Comparison of ENCODE assay signal across 32 cellular contexts in genomic region chr5:28313543-28314334, GRCh38.
DNase-seq lines count a peak whose midpoint lies in the region; ATAC-seq, FAIRE-seq and TF ChIP-seq lines count a peak whose summit lies in the region.
"Had no signal": no experiment of that assay in that cellular context is flagged by ENCODE, and none has a peak within 500 bp of the region (broad histone marks: within the 10 kb centered on the region; RNA-seq: fewer than 3 reads in every experiment).

No MANE protein-coding gene starts in this region.

- BruUV-seq in Panc1 (replicated peaks; lab: Mats Ljungman, UMichigan): no TSS peak

- TF ChIP-seq POLR2A in H54 (IDR thresholded peaks at IDR 0.05; ENCODE audit: low read depth, low read length) (no peak), lower leg skin (IDR thresholded peaks at IDR 0.05) (no peak)

- in situ Hi-C loops in Panc1 (cut with HindIII; ENCODE audit: low pct_unique_long_range_greater_than_20kb, low sequenced_read_pairs): no loop called here
- in situ Hi-C loops in GM13976 (cut with MboI; ENCODE audit: low sequenced_read_pairs, unreplicated experiment): no loop called here

- DNase-seq in H54 (ENCODE audit: insufficient read length, low spot score): no peak
- DNase-seq in Panc1 (ENCODE audit: low read depth, low spot score): no peak
- peak; percentile 52 for DNase-seq in choroid plexus epithelial cell (ENCODE audit: low read depth)
- DNase-seq in GM13976 (ENCODE audit: low spot score): no peak
- no peak for DNase-seq in activated CD4-positive, alpha-beta T cell treated with anti-CD3 and anti-CD28 coated beads, Interleukin-2, amount 50 U/mL, for 4 hours
- no peak for DNase-seq in lower leg skin (ENCODE audit: low spot score in 2 of 2)
- DNase-seq: activated CD4-positive, alpha-beta T cell treated with anti-CD3 and anti-CD28 coated beads for 1 hour; activated CD8-positive, alpha-beta memory T cell treated with anti-CD3 and anti-CD28 coated beads, Interleukin-2, amount 50 U/mL, for 48 hours; activated CD8-positive, alpha-beta T cell treated with anti-CD3 and anti-CD28 coated beads for 36 hours; activated naive CD4-positive, alpha-beta T cell treated with anti-CD3 and anti-CD28 coated beads for 36 hours; amygdala; C1 segment of cervical spinal cord; colonic mucosa; COR-L47; DMS79; effector CD4-positive, alpha-beta T cell; erythroblast; GDM1; Karpas-422; naive thymus-derived CD8-positive, alpha-beta T cell; NCI-H1417; occipital lobe; stimulated activated CD4-positive, alpha-beta T cell treated with anti-CD3 and anti-CD28 coated beads, Interleukin-4, amount 100 ng/mL, for 1 hour; T-helper 17 cell; tibial artery had no signal

- H3K9me3 ChIP-seq in Panc1 (ENCODE audit: control insufficient read depth, insufficient read depth, low read depth, low read length) (no peaks in the 10 kb centered on the region), neuron (ENCODE audit: low read length) (no peaks in the 10 kb centered on the region)
- H3K9me3 ChIP-seq: colonic mucosa, tibial artery had no signal

- H3K27ac ChIP-seq in Panc1 (ENCODE audit: low read length): no peak overlapping the region; the same call in 1 of the 2 replicates
- H3K27ac ChIP-seq: cardiac muscle cell, colonic mucosa, tibial artery had no signal

- POLR2A ChIA-PET in Panc1 (lab: Charles Lee): interaction anchor here (0.6 kb wide), 1 partner anchor 21 kb away, joined by 3 read pairs; no protein-coding TSS in a partner anchor

- intact Hi-C loops in Panc1 (cut with micrococcal nuclease; ENCODE audit: unreplicated experiment): no loop called here
- intact Hi-C loops in lower leg skin (cut with DNase I; ENCODE audit: low total_unique reads): no loop called here

- peak; percentile 75 for FAIRE-seq in H54 (lab: Jason Lieb, UNC)
- FAIRE-seq: frontal cortex had no signal

- CTCF ChIA-PET in Panc1 (lab: Charles Lee): no interaction called here

- H3K4me1 ChIP-seq in Panc1 (ENCODE audit: control insufficient read depth, insufficient read depth, low read length) (peaks cover 2% of the 10 kb centered on the region; the same call in 1 of the 2 replicates), neuron (ENCODE audit: insufficient read depth, low read length) (peaks cover 6% of the 10 kb centered on the region)
- H3K4me1 ChIP-seq: colonic mucosa, tibial artery had no signal

- peak overlapping the region; percentile 55 for H2AFZ ChIP-seq in neuron (ENCODE audit: low read depth, low read length)

- no peak for TF ChIP-seq CTCF in Panc1 (IDR thresholded peaks at IDR 0.05)
- no peak for TF ChIP-seq CTCF in choroid plexus epithelial cell (conservative IDR thresholded peaks at IDR 0.05; ENCODE audit: low read depth, low read length)
- no peak for TF ChIP-seq CTCF in GM13976 (IDR thresholded peaks at IDR 0.05; ENCODE audit: borderline replicate concordance, control extremely low read depth, extremely low read depth, insufficient read depth, missing control alignments)
- TF ChIP-seq CTCF in lower leg skin (IDR thresholded peaks at IDR 0.05): no peak

- peak; percentile 72 for ATAC-seq in Panc1
- ATAC-seq: activated CD8-positive, alpha-beta T cell treated with anti-CD3 and anti-CD28 coated beads for 36 hours; HCT116; Right ventricle myocardium inferior; SK-N-SH treated with all-trans-retinoic acid at 6 μM for 48 hours; T-helper 17 cell had no signal

- H3K36me3 ChIP-seq in Panc1 (ENCODE audit: control insufficient read depth, insufficient read depth, low read length) (no peaks in the 10 kb centered on the region), neuron (ENCODE audit: insufficient read depth, low read length) (no peaks in the 10 kb centered on the region)
- H3K36me3 ChIP-seq: cardiac muscle cell, colonic mucosa, tibial artery had no signal

- 68 to 85% methylated on average over 1 of the region's 1 CpG for WGBS in lower leg skin, 2 donors

- no peak overlapping the region for H3K4me3 ChIP-seq in Panc1 (ENCODE audit: low read depth in 2 of 2, low read length in 2 of 2)
- no peak overlapping the region for H3K4me3 ChIP-seq in choroid plexus epithelial cell (ENCODE audit: low read depth, low read length)
- no peak overlapping the region for H3K4me3 ChIP-seq in neuron (ENCODE audit: low read length)
- no peak overlapping the region for H3K4me3 ChIP-seq in lower leg skin (ENCODE audit: low read depth, poor library complexity, severe bottlenecking)
- H3K4me3 ChIP-seq: cardiac muscle cell, colonic mucosa, lung, tibial artery had no signal

- H3K27me3 ChIP-seq in Panc1 (ENCODE audit: control insufficient read depth, insufficient read depth, low read length) (no peaks in the 10 kb centered on the region), neuron (ENCODE audit: insufficient read depth, low read length) (no peaks in the 10 kb centered on the region)
- H3K27me3 ChIP-seq: cardiac muscle cell, colonic mucosa, tibial artery had no signal
